ENCODE assay signal across 8 cellular contexts in genomic region chr9:27333241-27334052, GRCh38. TPM values are rescaled to one million over a fixed set of nuclear protein-coding genes. Genes with fewer than 3 reads are reported as not detected.
A peak's percentile ranks its signal among the peaks of the same experiment; 100 is the strongest.
DNase-seq lines count a peak whose midpoint lies in the region; ATAC-seq, FAIRE-seq and TF ChIP-seq lines count a peak whose summit lies in the region.

No MANE protein-coding gene starts in this region.

- no peaks in the 10 kb centered on the region for H3F3A ChIP-seq in GM23338 (replicated peaks; ENCODE audit: low read depth)

- no peaks in the 10 kb centered on the region for H3K9me3 ChIP-seq in prostate gland

- peaks cover 5% of the 10 kb centered on the region; the same call in 1 of the 2 replicates for H4K20me1 ChIP-seq in GM23338 (replicated peaks; ENCODE audit: insufficient read depth)

- H3K27me3 ChIP-seq in GM23338 (ENCODE audit: insufficient read depth): no peaks in the 10 kb centered on the region
- no peaks in the 10 kb centered on the region for H3K27me3 ChIP-seq in prostate gland (replicated peaks; ENCODE audit: insufficient read depth)

- no peak overlapping the region for H3K4me3 ChIP-seq in GM23338
- no peak overlapping the region for H3K4me3 ChIP-seq in LNCaP clone FGC (ENCODE audit: low read depth, low read length)
- no peak overlapping the region for H3K4me3 ChIP-seq in prostate gland

- peak; percentile 98 for ATAC-seq in GM23338
- ATAC-seq in activated naive CD8-positive, alpha-beta T cell treated with anti-CD3 and anti-CD28 coated beads, Interleukin-2, amount 50 U/mL, for 24 hours: peak; percentile 40
- peak; percentile 96 for ATAC-seq in Right ventricle myocardium superior (ENCODE audit: poor library complexity)

- TF ChIP-seq CTCF in GM23338 (conservative IDR thresholded peaks at IDR 0.05; ENCODE audit: low read depth in 2 of 2) (peak; percentile 75 to 92), LNCaP clone FGC (IDR thresholded peaks at IDR 0.05; ENCODE audit: control insufficient read depth, extremely low read depth, insufficient read depth) (peak; percentile 71), prostate gland (IDR thresholded peaks at IDR 0.05) (peak; percentile 39 to 85 (median 82))

- FAIRE-seq in G401.6 (lab: Jason Lieb, UNC): peak; percentile 90

- DNase-seq in GM23338 (ENCODE audit: low spot score) (peak; percentile 96), LNCaP clone FGC (ENCODE audit: low read depth) (peak; percentile 37), SHP77 (lab: John Stamatoyannopoulos, UW) (peak; percentile 44 to 61), Right ventricle myocardium superior (peak; percentile 60), prostate gland (ENCODE audit: low spot score) (peak; percentile 56), posterior vena cava (ENCODE audit: low spot score) (no peak)
- peak; percentile 30 for DNase-seq in activated naive CD8-positive, alpha-beta T cell treated with anti-CD3 and anti-CD28 coated beads, Interleukin-2, amount 50 U/mL, for 24 hours

- no peaks in the 10 kb centered on the region for H3K36me3 ChIP-seq in GM23338 (ENCODE audit: insufficient read depth)
- H3K36me3 ChIP-seq in prostate gland: no peaks in the 10 kb centered on the region

- H3K27ac ChIP-seq in GM23338 (ENCODE audit: low read depth): peak overlapping the region; percentile 36
- H3K27ac ChIP-seq in prostate gland: no peak overlapping the region

- H3K79me2 ChIP-seq in GM23338 (replicated peaks; ENCODE audit: insufficient read depth): no peaks in the 10 kb centered on the region

- peaks cover 5% of the 10 kb centered on the region for H3K27me3 Mint-ChIP-seq in GM23338 (ENCODE audit: insufficient read depth, low read depth, poor library complexity)
- H3K27me3 Mint-ChIP-seq in activated naive CD8-positive, alpha-beta T cell treated with anti-CD3 and anti-CD28 coated beads, Interleukin-2, amount 50 U/mL, for 24 hours: no peaks in the 10 kb centered on the region

- WGBS in prostate gland: 34% methylated on average over 7 of the region's 7 CpGs

- 0 out of 3 replicates have a peak overlapping the region, but pooled peaks have one; percentile 0 for H3K4me3 Mint-ChIP-seq in GM23338
- no peak overlapping the region for H3K4me3 Mint-ChIP-seq in activated naive CD8-positive, alpha-beta T cell treated with anti-CD3 and anti-CD28 coated beads, Interleukin-2, amount 50 U/mL, for 24 hours

- H3K4me1 ChIP-seq in GM23338 (ENCODE audit: insufficient read depth): peaks cover 21% of the 10 kb centered on the region
- H3K4me1 ChIP-seq in prostate gland (replicated peaks): no peaks in the 10 kb centered on the region

- TF ChIP-seq POLR2A in prostate gland (IDR thresholded peaks at IDR 0.05): no peak

- no peak overlapping the region for H2AFZ ChIP-seq in GM23338

- peaks cover 11% of the 10 kb centered on the region; the same call in 2 of the 3 replicates for H3K36me3 Mint-ChIP-seq in GM23338 (ENCODE audit: low read depth)
- H3K36me3 Mint-ChIP-seq in activated naive CD8-positive, alpha-beta T cell treated with anti-CD3 and anti-CD28 coated beads, Interleukin-2, amount 50 U/mL, for 24 hours (ENCODE audit: low read depth): no peaks in the 10 kb centered on the region

- no peaks in the 10 kb centered on the region for H3K9me3 Mint-ChIP-seq in GM23338
- H3K9me3 Mint-ChIP-seq in activated naive CD8-positive, alpha-beta T cell treated with anti-CD3 and anti-CD28 coated beads, Interleukin-2, amount 50 U/mL, for 24 hours: no peaks in the 10 kb centered on the region

- intact Hi-C loops in Right ventricle myocardium superior (cut with DNase I): loop anchor here (1.0 to 5.0 kb wide), 2 partner anchors 196 to 214 kb away; partner anchors contain the start of gene MOB3B
- intact Hi-C loops in prostate gland (cut with DNase I): loop anchor here (1.0 to 10.0 kb wide), 2 partner anchors 61 to 215 kb away; no protein-coding TSS in a partner anchor
- intact Hi-C loops in posterior vena cava (cut with DNase I): loop anchor here in 1 of 2 donors (5.0 kb wide), 1 partner anchor 214 kb away; no protein-coding TSS in a partner anchor

- peak overlapping the region; percentile 63 for H3K27ac Mint-ChIP-seq in GM23338
- H3K27ac Mint-ChIP-seq in activated naive CD8-positive, alpha-beta T cell treated with anti-CD3 and anti-CD28 coated beads, Interleukin-2, amount 50 U/mL, for 24 hours: no peak overlapping the region

- H3K9me2 ChIP-seq in GM23338 (ENCODE audit: insufficient read depth): no peaks in the 10 kb centered on the region

- 0 out of 2 replicates have a peak overlapping the region, but pooled peaks have one; percentile 1 for H3K4me2 ChIP-seq in GM23338

- H3K4me1 Mint-ChIP-seq in GM23338: peaks cover 57% of the 10 kb centered on the region
- H3K4me1 Mint-ChIP-seq in activated naive CD8-positive, alpha-beta T cell treated with anti-CD3 and anti-CD28 coated beads, Interleukin-2, amount 50 U/mL, for 24 hours: no peaks in the 10 kb centered on the region

TF ChIP-seq in GM23338, 12 proteins besides CTCF, POLR2A, EP300 and RAD21:
- TF ChIP-seq EZH2 (IDR thresholded peaks at IDR 0.05; ENCODE audit: low read depth, unreplicated experiment) (no peak), ZNF462 (CRISPR knock-in tag; IDR thresholded peaks at IDR 0.05) (peak; percentile 32; the same call in 1 of the 2 replicates)

RNA-seq across cellular contexts. Expression of gene EQTN, which starts 36.5 kb away (rescaled TPM):
- 0.24 TPM in 1 of 2 replicates, not detected in the other for total RNA-seq in GM23338 (2014; rRNA removed; shearing (Covaris generic))
- polyA plus RNA-seq in GM23338 (2016; fragmentation: Nextera tagmentation; extraction: Ambion mirVana): 0.21 TPM in 1 of 2 replicates, not detected in the other
- total RNA-seq in Right ventricle myocardium superior (not detected), prostate gland (1 to 10 TPM in 1 of 2 donors, not detected in 1; 3.0 TPM), posterior vena cava (not detected)

Comparison
In these comparisons a context has a peak if more than half of its experiments do, and no peak if none do; other contexts are left out.
1. ATAC-seq: peak in every context shown above with its lines; median percentile 98 in GM23338; 96 in Right ventricle myocardium superior; 40 in activated naive CD8-positive, alpha-beta T cell treated with anti-CD3 and anti-CD28 coated beads, Interleukin-2, amount 50 U/mL, for 24 hours.